Comparison of ENCODE assay signal across 16 cellular contexts in the genomic region with DNA sequence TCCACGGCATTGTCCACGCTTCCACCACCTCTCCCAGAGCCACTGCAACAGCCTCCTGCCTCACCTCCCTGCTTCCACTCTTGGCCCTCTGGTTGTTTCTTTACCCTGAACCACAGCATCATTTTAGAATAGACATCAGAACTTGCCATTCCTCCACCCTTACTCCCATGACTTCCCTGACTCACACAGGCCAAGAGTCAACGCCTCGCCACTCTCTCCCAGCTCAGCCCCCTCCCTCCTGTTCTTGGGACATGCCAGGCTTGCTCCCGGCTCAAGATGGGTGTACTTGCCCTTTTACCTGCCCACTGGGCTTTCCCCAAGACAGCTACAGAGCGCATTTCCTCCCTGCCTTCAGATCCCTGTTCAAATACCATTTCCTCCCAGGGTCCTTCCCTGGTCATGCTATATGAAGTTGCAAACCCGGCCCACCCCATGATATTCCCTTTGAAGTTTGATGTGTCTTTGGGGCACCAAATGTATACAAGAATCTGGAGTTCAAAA.
"Had no signal": no experiment of that assay in that cellular context is flagged by ENCODE, and none has a peak within 500 bp of the region (broad histone marks: within the 10 kb centered on the region; RNA-seq: fewer than 3 reads in every experiment).

No MANE protein-coding gene starts in this region.

- H3K27ac Mint-ChIP-seq: activated naive CD8-positive, alpha-beta T cell treated with anti-CD3 and anti-CD28 coated beads, Interleukin-2, amount 10 ng/mL, durations not matched to agents 7 days and 5 days; effector memory CD8-positive, alpha-beta T cell; natural killer cell treated with Interleukin-12 subunit alpha and Interleukin-12 subunit beta and Interleukin-15 and Interleukin-18, amount 100 ng/mL, for 72 hours; stimulated activated memory B cell treated with anti-CD40 and anti-IgM and Interleukin-4, amounts not matched to agents 10 μg/mL and 1 μg/mL and 100 μg/mL, for 72 hours had no signal

- H3K4me3 ChIP-seq: ascending aorta, lower lobe of right lung, mucosa of descending colon, upper lobe of right lung had no signal

- H3K36me3 ChIP-seq: ascending aorta, lower lobe of right lung, upper lobe of right lung had no signal

- ATAC-seq: effector memory CD8-positive, alpha-beta T cell; lower lobe of right lung; mucosa of descending colon; natural killer cell treated with Interleukin-12 subunit alpha and Interleukin-12 subunit beta and Interleukin-15 and Interleukin-18, amount 100 ng/mL, for 72 hours; stimulated activated memory B cell treated with anti-CD40 and anti-IgM and Interleukin-4, amounts not matched to agents 10 μg/mL and 1 μg/mL and 100 μg/mL, for 72 hours; upper lobe of right lung had no signal

- H3K9me3 Mint-ChIP-seq: effector memory CD8-positive, alpha-beta T cell; natural killer cell treated with Interleukin-12 subunit alpha and Interleukin-12 subunit beta and Interleukin-15 and Interleukin-18, amount 100 ng/mL, for 72 hours had no signal

- H3K9me3 ChIP-seq: ascending aorta, lower lobe of right lung, mucosa of descending colon, upper lobe of right lung had no signal

- H2AFZ ChIP-seq: parathyroid adenoma had no signal

- H3K36me3 Mint-ChIP-seq: activated naive CD8-positive, alpha-beta T cell treated with anti-CD3 and anti-CD28 coated beads, Interleukin-2, amount 10 ng/mL, durations not matched to agents 7 days and 5 days; natural killer cell treated with Interleukin-12 subunit alpha and Interleukin-12 subunit beta and Interleukin-15 and Interleukin-18, amount 100 ng/mL, for 72 hours; stimulated activated memory B cell treated with anti-CD40 and anti-IgM and Interleukin-4, amounts not matched to agents 10 μg/mL and 1 μg/mL and 100 μg/mL, for 72 hours had no signal

- H3K4me1 ChIP-seq: ascending aorta, parathyroid adenoma, upper lobe of right lung had no signal

- H3K4me3 Mint-ChIP-seq: activated naive CD8-positive, alpha-beta T cell treated with anti-CD3 and anti-CD28 coated beads, Interleukin-2, amount 10 ng/mL, durations not matched to agents 7 days and 5 days; effector memory CD8-positive, alpha-beta T cell; natural killer cell treated with Interleukin-12 subunit alpha and Interleukin-12 subunit beta and Interleukin-15 and Interleukin-18, amount 100 ng/mL, for 72 hours; stimulated activated memory B cell treated with anti-CD40 and anti-IgM and Interleukin-4, amounts not matched to agents 10 μg/mL and 1 μg/mL and 100 μg/mL, for 72 hours had no signal

- H3K4me1 Mint-ChIP-seq: stimulated activated memory B cell treated with anti-CD40 and anti-IgM and Interleukin-4, amounts not matched to agents 10 μg/mL and 1 μg/mL and 100 μg/mL, for 72 hours had no signal

- H3K27me3 ChIP-seq: ascending aorta, upper lobe of right lung had no signal

- H3K79me2 ChIP-seq: parathyroid adenoma had no signal

- H3K27me3 Mint-ChIP-seq: natural killer cell treated with Interleukin-12 subunit alpha and Interleukin-12 subunit beta and Interleukin-15 and Interleukin-18, amount 100 ng/mL, for 72 hours had no signal

- H3K27ac ChIP-seq: ascending aorta, lower lobe of right lung, parathyroid adenoma, upper lobe of right lung had no signal

- DNase-seq: activated CD4-positive, alpha-beta T cell treated with anti-CD3 and anti-CD28 coated beads, Interleukin-2, amount 50 U/mL, for 4 hours; activated CD8-positive, alpha-beta memory T cell treated with anti-CD3 and anti-CD28 coated beads, Interleukin-2, amount 50 U/mL, for 48 hours; activated naive CD8-positive, alpha-beta T cell treated with anti-CD3 and anti-CD28 coated beads, Interleukin-2, amount 10 ng/mL, durations not matched to agents 7 days and 5 days; caudate nucleus; effector memory CD8-positive, alpha-beta T cell; lower lobe of right lung; mucosa of descending colon; retina; SHP77 treated with DMSO at 0.1 percent for 48 hours; substantia nigra; T-helper 2 cell; upper lobe of right lung had no signal
